ENCODE assay signal across 9 cellular contexts in genomic region chr4:141654098-141654497, GRCh38. TPM values are rescaled to one million over a fixed set of nuclear protein-coding genes. Genes with fewer than 3 reads are reported as not detected.
DNase-seq lines count a peak whose midpoint lies in the region; ATAC-seq and TF ChIP-seq lines count a peak whose summit lies in the region.
"Had no signal": no experiment of that assay in that cellular context is flagged by ENCODE, and none has a peak within 500 bp of the region (broad histone marks: within the 10 kb centered on the region; RNA-seq: fewer than 3 reads in every experiment).

No MANE protein-coding gene starts in this region.

- no peaks in the 10 kb centered on the region for H3K9me3 ChIP-seq in breast epithelium
- H3K9me3 ChIP-seq in aorta (ENCODE audit: control insufficient read depth, low read length) = no peaks in the 10 kb centered on the region

- H3K4me3 Mint-ChIP-seq in MCF 10A (ENCODE audit: unreplicated experiment) = no peak overlapping the region
- H3K4me3 Mint-ChIP-seq in activated T-helper 17 cell treated with anti-CD3 and anti-CD28 coated beads, Interleukin-2, amount 50 U/mL, for 72 hours = no peak overlapping the region

- no peak for TF ChIP-seq POLR2A in breast epithelium (IDR thresholded peaks at IDR 0.05)

- POLR2A ChIA-PET in MCF 10A (lab: Yijun Ruan, JAX) = interaction anchor here (0.8 kb wide), 1 partner anchor 17 kb away, joined by 4 read pairs; no protein-coding TSS in a partner anchor

- intact Hi-C loops in MCF 10A (cut with micrococcal nuclease) (no loop called here), breast epithelium (cut with DNase I; ENCODE audit: low total_unique reads) (no loop called here), aorta (cut with DNase I) (loop anchor here in 1 of 2 donors (5.0 kb wide), 1 partner anchor 302 kb away; no protein-coding TSS in a partner anchor)

- no peak overlapping the region for H3K27ac Mint-ChIP-seq in MCF 10A (ENCODE audit: low read depth, unreplicated experiment)
- H3K27ac Mint-ChIP-seq in activated T-helper 17 cell treated with anti-CD3 and anti-CD28 coated beads, Interleukin-2, amount 50 U/mL, for 72 hours = peak overlapping the region; percentile 13

- H3K27ac ChIP-seq in breast epithelium (no peak overlapping the region), aorta (ENCODE audit: low read depth in 1 of 2, low read length in 2 of 2) (peak overlapping the region; percentile 59 to 69)

- peaks cover 5% of the 10 kb centered on the region for H3K4me1 Mint-ChIP-seq in MCF 10A (ENCODE audit: insufficient read depth, unreplicated experiment)
- H3K4me1 Mint-ChIP-seq in activated T-helper 17 cell treated with anti-CD3 and anti-CD28 coated beads, Interleukin-2, amount 50 U/mL, for 72 hours = peaks cover 12% of the 10 kb centered on the region

- DNase-seq in MCF 10A (ENCODE audit: unreplicated experiment) (peak; percentile 48), breast epithelium (ENCODE audit: low spot score in 2 of 2) (no peak), islet precursor cell (peak; percentile 89), aorta (peak in 1 of 2 donors; percentile 52), NCI-H446 treated with DMSO at 0.1 percent for 48 hours (lab: John Stamatoyannopoulos, UW) (no peak), KG1 (lab: John Stamatoyannopoulos, UW) (no peak)
- no peak for DNase-seq in activated naive CD4-positive, alpha-beta T cell (lab: John Stamatoyannopoulos, UW)
- DNase-seq: activated CD4-positive, alpha-beta T cell treated with anti-CD3 and anti-CD28 coated beads for 48 hours had no signal

- H3K4me1 ChIP-seq in breast epithelium (no peaks in the 10 kb centered on the region), aorta (ENCODE audit: control insufficient read depth in 1 of 2, insufficient read depth in 2 of 2, low read length in 2 of 2) (peaks cover 3 to 7% of the 10 kb centered on the region in 2 donors)

- TF ChIP-seq CTCF in MCF 10A (IDR thresholded peaks at IDR 0.05; ENCODE audit: unreplicated experiment) (peak; percentile 24), breast epithelium (IDR thresholded peaks at IDR 0.05) (no peak)

- H3K36me3 ChIP-seq in breast epithelium (no peaks in the 10 kb centered on the region), aorta (ENCODE audit: control insufficient read depth in 1 of 2, insufficient read depth in 2 of 2, low read length in 1 of 2) (no peaks in the 10 kb centered on the region)

- no peaks in the 10 kb centered on the region for H3K9me3 Mint-ChIP-seq in MCF 10A (ENCODE audit: unreplicated experiment)
- no peaks in the 10 kb centered on the region for H3K9me3 Mint-ChIP-seq in activated T-helper 17 cell treated with anti-CD3 and anti-CD28 coated beads, Interleukin-2, amount 50 U/mL, for 72 hours

- CTCF ChIA-PET in MCF 10A (lab: Yijun Ruan, JAX) = interaction anchor here (0.6 to 1.5 kb wide), 11 partner anchors 11 to 1418 kb away, joined by 3 to 8 read pairs (median 4); no protein-coding TSS in a partner anchor

- no peak overlapping the region for H3K4me3 ChIP-seq in breast epithelium
- no peak overlapping the region for H3K4me3 ChIP-seq in aorta (ENCODE audit: low read length in 2 of 2)

- no peak for ATAC-seq in activated T-helper 17 cell treated with anti-CD3 and anti-CD28 coated beads, Interleukin-2, amount 50 U/mL, for 72 hours (replicated peaks)
- ATAC-seq in aorta (ENCODE audit: low FRiP score) = no peak

- H3K36me3 Mint-ChIP-seq in MCF 10A (ENCODE audit: insufficient read depth, unreplicated experiment) = no peaks in the 10 kb centered on the region
- no peaks in the 10 kb centered on the region for H3K36me3 Mint-ChIP-seq in activated T-helper 17 cell treated with anti-CD3 and anti-CD28 coated beads, Interleukin-2, amount 50 U/mL, for 72 hours (ENCODE audit: low read depth)

- H3K27me3 ChIP-seq in breast epithelium (no peaks in the 10 kb centered on the region), aorta (ENCODE audit: control insufficient read depth in 1 of 2, insufficient read depth in 2 of 2, low read length in 1 of 2) (no peaks in the 10 kb centered on the region)

- H3K27me3 Mint-ChIP-seq in MCF 10A (ENCODE audit: insufficient read depth, unreplicated experiment) = no peaks in the 10 kb centered on the region
- no peaks in the 10 kb centered on the region for H3K27me3 Mint-ChIP-seq in activated T-helper 17 cell treated with anti-CD3 and anti-CD28 coated beads, Interleukin-2, amount 50 U/mL, for 72 hours

- no TSS peak for BruUV-seq in MCF 10A (replicated peaks; lab: Mats Ljungman, UMichigan)

RNA-seq across cellular contexts. Expression of gene IL15, which starts 17.7 kb away (rescaled TPM):
- total RNA-seq in MCF 10A (2022) = 0.51 and 1.3 TPM in 2 replicates
- total RNA-seq in breast epithelium = 1 to 10 TPM; 4.0 to 5.6 (median 5.1) TPM
- total RNA-seq in activated T-helper 17 cell treated with anti-CD3 and anti-CD28 coated beads, Interleukin-2, amount 50 U/mL, for 72 hours = 1 to 10 TPM; 2.7 to 3.4 TPM
- total RNA-seq in aorta = 10 to 100 TPM; 10.3 to 15.2 TPM
- polyA plus RNA-seq in aorta = 10 to 100 TPM; 11.3 to 19.7 TPM

Comparison
In these comparisons a context has a peak if more than half of its experiments do, and no peak if none do; other contexts are left out.
1. DNase-seq: peak in MCF 10A (single experiment) and islet precursor cell (single experiment); none in breast epithelium (0 of 2), activated naive CD4-positive, alpha-beta T cell (0 of 4), NCI-H446 treated with DMSO at 0.1 percent for 48 hours (single experiment) and KG1 (single experiment).
2. H3K27ac ChIP-seq: peak in aorta (2 of 2); none in breast epithelium (0 of 2).